In genomic region chrX:150712619-150713018, GRCh38 we compare ENCODE assay signal across 30 cellular contexts. TPM values are rescaled to one million over a fixed set of nuclear protein-coding genes. Genes with fewer than 3 reads are reported as not detected.
DNase-seq lines count a peak whose midpoint lies in the region; ATAC-seq and FAIRE-seq lines count a peak whose summit lies in the region.
"Had no signal": no experiment of that assay in that cellular context is flagged by ENCODE, and none has a peak within 500 bp of the region (broad histone marks: within the 10 kb centered on the region; RNA-seq: fewer than 3 reads in every experiment).

No MANE protein-coding gene starts in this region.

- H3K27ac Mint-ChIP-seq in activated naive CD4-positive, alpha-beta T cell treated with anti-CD3 and anti-CD28 coated beads, Interleukin-2, amount 50 U/mL, for 24 hours, result peak overlapping the region; percentile 38
- peak overlapping the region; percentile 56 for H3K27ac Mint-ChIP-seq in activated T-helper 17 cell treated with anti-CD3 and anti-CD28 coated beads, Interleukin-2, amount 50 U/mL, for 72 hours
- peak overlapping the region in 9 of 10 donors; percentile 4 to 85 (median 51) for H3K27ac Mint-ChIP-seq in naive thymus-derived CD8-positive, alpha-beta T cell
- H3K27ac Mint-ChIP-seq: endodermal cell, neural progenitor cell, type B pancreatic cell had no signal

- H4K20me1 ChIP-seq in GM23248 (ENCODE audit: insufficient read depth), result no peaks in the 10 kb centered on the region

- H3K27ac ChIP-seq in GM23248, result no peak overlapping the region
- H3K27ac ChIP-seq: body of pancreas, C4-2B, KMS-11, left ventricle myocardium inferior, neural progenitor cell, pancreas had no signal

- H3K9me3 Mint-ChIP-seq in activated naive CD4-positive, alpha-beta T cell treated with anti-CD3 and anti-CD28 coated beads, Interleukin-2, amount 50 U/mL, for 24 hours, result no peaks in the 10 kb centered on the region
- H3K9me3 Mint-ChIP-seq in activated T-helper 17 cell treated with anti-CD3 and anti-CD28 coated beads, Interleukin-2, amount 50 U/mL, for 72 hours, result no peaks in the 10 kb centered on the region
- no peaks in the 10 kb centered on the region for H3K9me3 Mint-ChIP-seq in naive thymus-derived CD8-positive, alpha-beta T cell
- H3K9me3 Mint-ChIP-seq: central memory CD8-positive, alpha-beta T cell; neural progenitor cell; stimulated activated effector memory CD8-positive, alpha-beta T cell treated with anti-CD3 and anti-CD28 coated beads, Interleukin-12 subunit alpha, Interleukin-12 subunit beta, amount 100 ng/mL, for 72 hours; type B pancreatic cell had no signal

- H3K27me3 ChIP-seq in GM23248 (replicated peaks; ENCODE audit: insufficient read depth), result no peaks in the 10 kb centered on the region
- H3K27me3 ChIP-seq: body of pancreas, neural progenitor cell had no signal

- H3K36me3 Mint-ChIP-seq in activated naive CD4-positive, alpha-beta T cell treated with anti-CD3 and anti-CD28 coated beads, Interleukin-2, amount 50 U/mL, for 24 hours, result peaks cover 6% of the 10 kb centered on the region
- H3K36me3 Mint-ChIP-seq in activated T-helper 17 cell treated with anti-CD3 and anti-CD28 coated beads, Interleukin-2, amount 50 U/mL, for 72 hours (ENCODE audit: low read depth), result peaks cover 5% of the 10 kb centered on the region
- H3K36me3 Mint-ChIP-seq in naive thymus-derived CD8-positive, alpha-beta T cell, result peaks cover 0 to 17% (median 10%) of the 10 kb centered on the region in 3 donors
- H3K36me3 Mint-ChIP-seq: neural progenitor cell had no signal

- no peaks in the 10 kb centered on the region for H3F3A ChIP-seq in GM23248 (ENCODE audit: insufficient read depth)

- no peaks in the 10 kb centered on the region for H3K36me3 ChIP-seq in GM23248 (ENCODE audit: low read depth)
- H3K36me3 ChIP-seq: left ventricle myocardium inferior, neural progenitor cell, pancreas had no signal

- no peak overlapping the region for H2AFZ ChIP-seq in GM23248
- H2AFZ ChIP-seq: neural progenitor cell had no signal

- no peaks in the 10 kb centered on the region for H3K79me2 ChIP-seq in GM23248 (ENCODE audit: insufficient read depth)

- in situ Hi-C loops in GM23248 (cut with MboI), result loop anchor here (25.0 kb wide), 1 partner anchor 750 kb away; no protein-coding TSS in a partner anchor

- H3K9me2 ChIP-seq in GM23248 (ENCODE audit: insufficient read depth), result no peaks in the 10 kb centered on the region

- no peaks in the 10 kb centered on the region for H3K9me3 ChIP-seq in GM23248 (ENCODE audit: low read depth)
- H3K9me3 ChIP-seq: body of pancreas, left ventricle myocardium inferior, pancreas had no signal

- no peak overlapping the region for H3K4me3 Mint-ChIP-seq in activated naive CD4-positive, alpha-beta T cell treated with anti-CD3 and anti-CD28 coated beads, Interleukin-2, amount 50 U/mL, for 24 hours
- H3K4me3 Mint-ChIP-seq in activated T-helper 17 cell treated with anti-CD3 and anti-CD28 coated beads, Interleukin-2, amount 50 U/mL, for 72 hours, result peak overlapping the region; percentile 39
- no peak overlapping the region for H3K4me3 Mint-ChIP-seq in naive thymus-derived CD8-positive, alpha-beta T cell
- H3K4me3 Mint-ChIP-seq: central memory CD8-positive, alpha-beta T cell; endodermal cell; neural progenitor cell; stimulated activated effector memory CD8-positive, alpha-beta T cell treated with anti-CD3 and anti-CD28 coated beads, Interleukin-12 subunit alpha, Interleukin-12 subunit beta, amount 100 ng/mL, for 72 hours; type B pancreatic cell had no signal

- H3K4me1 ChIP-seq in GM23248 (ENCODE audit: insufficient read depth), result no peaks in the 10 kb centered on the region
- H3K4me1 ChIP-seq: neural progenitor cell had no signal

- no peak overlapping the region for H3K9ac ChIP-seq in GM23248
- H3K9ac ChIP-seq: KMS-11, neural progenitor cell had no signal

- POLR2A ChIA-PET in naive thymus-derived CD8-positive, alpha-beta T cell (lab: Charles Lee), result interaction anchor here (1.2 to 5.4 kb wide), 2 partner anchors 16 to 19 kb away, joined by 4 to 27 read pairs; partner anchors contain the start of gene MTMR1

- no peak overlapping the region for H3K4me2 ChIP-seq in GM23248 (ENCODE audit: unreplicated experiment)
- H3K4me2 ChIP-seq: KMS-11, neural progenitor cell had no signal

- H3K27me3 Mint-ChIP-seq in activated naive CD4-positive, alpha-beta T cell treated with anti-CD3 and anti-CD28 coated beads, Interleukin-2, amount 50 U/mL, for 24 hours, result no peaks in the 10 kb centered on the region
- H3K27me3 Mint-ChIP-seq in activated T-helper 17 cell treated with anti-CD3 and anti-CD28 coated beads, Interleukin-2, amount 50 U/mL, for 72 hours, result no peaks in the 10 kb centered on the region
- no peaks in the 10 kb centered on the region for H3K27me3 Mint-ChIP-seq in naive thymus-derived CD8-positive, alpha-beta T cell
- H3K27me3 Mint-ChIP-seq: central memory CD8-positive, alpha-beta T cell; type B pancreatic cell had no signal

- ATAC-seq in activated T-helper 17 cell treated with anti-CD3 and anti-CD28 coated beads, Interleukin-2, amount 50 U/mL, for 72 hours (replicated peaks), result no peak
- no peak for ATAC-seq in naive thymus-derived CD8-positive, alpha-beta T cell
- no peak for ATAC-seq in HG02852 (IDR thresholded peaks at IDR 0.05; ENCODE audit: unreplicated experiment)
- ATAC-seq: body of pancreas; pancreas; stimulated activated effector memory CD8-positive, alpha-beta T cell treated with anti-CD3 and anti-CD28 coated beads, Interleukin-12 subunit alpha, Interleukin-12 subunit beta, amount 100 ng/mL, for 72 hours had no signal

- H3K4me1 Mint-ChIP-seq in activated naive CD4-positive, alpha-beta T cell treated with anti-CD3 and anti-CD28 coated beads, Interleukin-2, amount 50 U/mL, for 24 hours, result peaks cover 56% of the 10 kb centered on the region
- peaks cover 18% of the 10 kb centered on the region for H3K4me1 Mint-ChIP-seq in activated T-helper 17 cell treated with anti-CD3 and anti-CD28 coated beads, Interleukin-2, amount 50 U/mL, for 72 hours
- H3K4me1 Mint-ChIP-seq in naive thymus-derived CD8-positive, alpha-beta T cell, result peaks cover 8 to 59% (median 49%) of the 10 kb centered on the region in 4 donors
- H3K4me1 Mint-ChIP-seq: endodermal cell, neural progenitor cell had no signal

- peak; percentile 31 for FAIRE-seq in GM19239 (lab: Jason Lieb, UNC)

- no peak for DNase-seq in activated naive CD4-positive, alpha-beta T cell (lab: John Stamatoyannopoulos, UW)
- DNase-seq in GM19239 (ENCODE audit: insufficient read length, low spot score) (no peak), GM23248 (no peak)
- no peak for DNase-seq in naive thymus-derived CD8-positive, alpha-beta T cell
- DNase-seq: activated CD4-positive, CD25-positive, alpha-beta regulatory T cell treated with anti-CD3 and anti-CD28 coated beads, Interleukin-2, amount 50 U/mL, for 72 hours; activated CD8-positive, alpha-beta memory T cell treated with anti-CD3 and anti-CD28 coated beads for 24 hours; body of pancreas; dermis blood vessel endothelial cell; DMS79 treated with DMSO at 0.1 percent for 48 hours; endodermal cell; GF-D8; glutamatergic neuron; GOT3; islet precursor cell; left ventricle myocardium inferior; mesendoderm; MM.1S; NCI-H146; NCI-H2107; NCI-H748 treated with DMSO at 0.1 percent for 48 hours; pancreas had no signal

- H3K4me3 ChIP-seq in GM23248, result no peak overlapping the region
- H3K4me3 ChIP-seq: body of pancreas, left ventricle myocardium inferior, neural progenitor cell, pancreas had no signal

RNA-seq across cellular contexts. Expression of gene MTMR1, which starts 19.4 kb away (rescaled TPM):
- 10 to 100 TPM; 25.5 to 36.0 TPM for total RNA-seq in activated T-helper 17 cell treated with anti-CD3 and anti-CD28 coated beads, Interleukin-2, amount 50 U/mL, for 72 hours
- total RNA-seq in naive thymus-derived CD8-positive, alpha-beta T cell, result 10 to 100 TPM; 35.7 to 37.4 TPM
- polyA plus RNA-seq in naive thymus-derived CD8-positive, alpha-beta T cell, result 10 to 100 TPM; 13.0 to 28.3 (median 21.7) TPM
- 12.8 and 15.8 TPM in 2 replicates for total RNA-seq in GM23248 (2014; rRNA removed; shearing (Covaris generic))
- 2.7 and 3.7 TPM in 2 replicates for polyA plus RNA-seq in GM23248 (2016; fragmentation: Nextera tagmentation; extraction: Ambion mirVana)
